In the genomic region with DNA sequence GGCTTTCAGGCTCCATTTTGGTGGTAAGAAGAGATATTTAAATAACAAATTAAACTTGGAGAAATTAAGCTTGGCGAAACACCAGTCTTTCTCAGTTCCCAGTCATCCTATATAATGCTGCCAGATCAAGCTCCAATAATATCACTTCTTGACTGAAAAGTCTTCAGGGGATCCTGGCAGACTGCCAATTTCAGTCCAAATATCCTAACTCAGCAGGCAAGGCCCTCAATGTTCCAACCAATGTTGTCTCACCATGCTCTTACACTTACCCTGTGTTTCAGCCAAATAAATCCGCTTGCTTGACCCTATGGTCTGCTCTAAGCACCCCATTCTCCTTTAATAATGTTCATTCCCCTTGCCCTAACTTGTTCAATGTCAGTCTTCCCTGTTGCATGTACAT, we compare ENCODE assay signal across 1 cellular context.
TF ChIP-seq lines count a peak whose summit lies in the region.

No MANE protein-coding gene starts in this region.

TF ChIP-seq in HepG2, 621 proteins besides CTCF, POLR2A, EP300 and RAD21:
- peak; percentile 34; the same call in 1 of the 2 replicates for TF ChIP-seq LCORL (IDR thresholded peaks at IDR 0.05)
- no peak for TF ChIP-seq LCORL (CRISPR knock-in tag; IDR thresholded peaks at IDR 0.05)
- no peak for TF ChIP-seq HOXA5 (CRISPR knock-in tag; IDR thresholded peaks at IDR 0.05)
